2 cellular contexts compared by ENCODE assay signal in the genomic region with DNA sequence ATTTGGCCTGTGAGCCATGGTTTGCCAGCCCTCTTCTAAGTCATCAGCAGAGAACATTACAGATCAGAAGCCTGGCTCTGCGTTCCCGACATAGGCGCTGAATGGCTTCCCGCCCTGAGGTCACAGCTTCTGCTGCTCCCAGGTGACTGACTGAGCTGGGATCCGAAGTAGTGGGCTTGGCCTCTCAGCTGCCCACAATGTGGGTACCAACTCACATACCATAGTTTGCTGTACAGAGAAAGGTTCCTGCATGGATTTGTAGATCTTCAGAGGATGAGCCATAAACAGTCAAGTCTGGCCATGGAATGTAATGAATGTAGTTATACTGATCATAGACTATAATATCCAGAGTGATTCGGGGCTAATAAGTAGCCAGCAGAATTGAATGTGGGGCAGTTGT.
TF ChIP-seq lines count a peak whose summit lies in the region.

No MANE protein-coding gene starts in this region.

TF ChIP-seq in SK-N-SH treated with all-trans-retinoic acid at 6 μM for 48 hours, 23 proteins besides CTCF, POLR2A, EP300 and RAD21 (continued from another document):
- TF ChIP-seq, protein P1, sequence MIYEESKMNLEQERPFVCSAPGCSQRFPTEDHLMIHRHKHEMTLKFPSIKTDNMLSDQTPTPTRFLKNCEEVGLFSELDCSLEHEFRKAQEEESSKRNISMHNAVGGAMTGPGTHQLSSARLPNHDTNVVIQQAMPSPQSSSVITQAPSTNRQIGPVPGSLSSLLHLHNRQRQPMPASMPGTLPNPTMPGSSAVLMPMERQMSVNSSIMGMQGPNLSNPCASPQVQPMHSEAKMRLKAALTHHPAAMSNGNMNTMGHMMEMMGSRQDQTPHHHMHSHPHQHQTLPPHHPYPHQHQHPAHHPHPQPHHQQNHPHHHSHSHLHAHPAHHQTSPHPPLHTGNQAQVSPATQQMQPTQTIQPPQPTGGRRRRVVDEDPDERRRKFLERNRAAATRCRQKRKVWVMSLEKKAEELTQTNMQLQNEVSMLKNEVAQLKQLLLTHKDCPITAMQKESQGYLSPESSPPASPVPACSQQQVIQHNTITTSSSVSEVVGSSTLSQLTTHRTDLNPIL (CRISPR knock-in tag; IDR thresholded peaks at IDR 0.05; ENCODE audit: low read depth): no peak
- TF ChIP-seq ZNF70 (CRISPR knock-in tag; IDR thresholded peaks at IDR 0.05) (no peak), BACH2 (CRISPR knock-in tag; IDR thresholded peaks at IDR 0.05; ENCODE audit: borderline replicate concordance) (no peak), CSDC2 (CRISPR knock-in tag; IDR thresholded peaks at IDR 0.05) (no peak), OSR1 (CRISPR knock-in tag; IDR thresholded peaks at IDR 0.05) (no peak)

TF ChIP-seq in SK-N-SH, 30 proteins besides CTCF, POLR2A, EP300 and RAD21 (continued from another document):
- no peak for TF ChIP-seq ZBTB33 (IDR thresholded peaks at IDR 0.05; ENCODE audit: borderline replicate concordance, low read depth)
- TF ChIP-seq GABPA (IDR thresholded peaks at IDR 0.05; ENCODE audit: low read depth): no peak
- TF ChIP-seq REST (IDR thresholded peaks at IDR 0.05; ENCODE audit: low read depth, low read length): no peak
- TF ChIP-seq PBX3 (IDR thresholded peaks at IDR 0.05): no peak
- no peak for TF ChIP-seq FOXJ3 (CRISPR knock-in tag; IDR thresholded peaks at IDR 0.05)
- no peak for TF ChIP-seq ELF1 (IDR thresholded peaks at IDR 0.05)
- no peak for TF ChIP-seq CHD2 (IDR thresholded peaks at IDR 0.05; ENCODE audit: low read length, partially characterized antibody)
- TF ChIP-seq MXI1 (IDR thresholded peaks at IDR 0.05; ENCODE audit: low read depth, low read length): no peak
- no peak for TF ChIP-seq RCOR1 (IDR thresholded peaks at IDR 0.05; ENCODE audit: low read length)
